1 cellular context compared by ENCODE assay signal in the genomic region with DNA sequence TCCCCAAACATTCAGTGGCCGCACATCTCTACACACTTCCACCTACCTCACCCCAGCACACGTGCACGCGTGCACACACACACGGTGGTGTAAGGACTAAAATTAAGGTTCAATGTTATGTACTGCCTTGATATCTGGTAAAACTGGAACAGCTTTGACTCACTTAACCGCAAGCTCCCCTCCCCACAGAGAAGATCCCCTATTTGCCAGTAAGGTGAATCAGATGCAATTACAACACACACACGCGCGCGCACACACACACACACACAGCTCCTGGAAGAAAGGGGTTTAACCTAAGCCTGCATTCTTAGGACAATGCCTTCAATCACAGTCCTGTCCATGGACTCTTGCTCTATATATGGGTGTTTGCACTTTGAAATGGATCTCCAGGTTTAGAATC.
A peak's percentile ranks its signal among the peaks of the same experiment; 100 is the strongest.
TF ChIP-seq lines count a peak whose summit lies in the region.

No MANE protein-coding gene starts in this region.

TF ChIP-seq in K562, 482 proteins besides CTCF, POLR2A, EP300 and RAD21:
- TF ChIP-seq IRF2 (CRISPR knock-in tag; IDR thresholded peaks at IDR 0.05) (no peak), ELF2 (CRISPR knock-in tag; IDR thresholded peaks at IDR 0.05) (no peak), ARHGAP35 (IDR thresholded peaks at IDR 0.05; ENCODE audit: partially characterized antibody) (no peak), PYGO2 (tag; IDR thresholded peaks at IDR 0.05) (no peak), NR2C2 (CRISPR knock-in tag; IDR thresholded peaks at IDR 0.05) (no peak), NR2C2 (tag; IDR thresholded peaks at IDR 0.05) (no peak), ZNF431 (CRISPR knock-in tag; IDR thresholded peaks at IDR 0.05) (no peak), FOXK1 (CRISPR knock-in tag; IDR thresholded peaks at IDR 0.05; ENCODE audit: borderline replicate concordance) (no peak), GATA2 (CRISPR knock-in tag; IDR thresholded peaks at IDR 0.05) (no peak), BHLHE40 (IDR thresholded peaks at IDR 0.05; ENCODE audit: low read length) (0 out of 2 replicates have a peak, but pooled peaks have one; percentile 11), FOSL1 (tag; conservative IDR thresholded peaks at IDR 0.05) (peak; percentile 33; the same call in 1 of the 2 replicates), KLF13 (tag; IDR thresholded peaks at IDR 0.05; ENCODE audit: borderline replicate concordance, low read depth) (no peak)
- TF ChIP-seq, protein P1, sequence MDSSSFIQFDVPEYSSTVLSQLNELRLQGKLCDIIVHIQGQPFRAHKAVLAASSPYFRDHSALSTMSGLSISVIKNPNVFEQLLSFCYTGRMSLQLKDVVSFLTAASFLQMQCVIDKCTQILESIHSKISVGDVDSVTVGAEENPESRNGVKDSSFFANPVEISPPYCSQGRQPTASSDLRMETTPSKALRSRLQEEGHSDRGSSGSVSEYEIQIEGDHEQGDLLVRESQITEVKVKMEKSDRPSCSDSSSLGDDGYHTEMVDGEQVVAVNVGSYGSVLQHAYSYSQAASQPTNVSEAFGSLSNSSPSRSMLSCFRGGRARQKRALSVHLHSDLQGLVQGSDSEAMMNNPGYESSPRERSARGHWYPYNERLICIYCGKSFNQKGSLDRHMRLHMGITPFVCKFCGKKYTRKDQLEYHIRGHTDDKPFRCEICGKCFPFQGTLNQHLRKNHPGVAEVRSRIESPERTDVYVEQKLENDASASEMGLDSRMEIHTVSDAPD (CRISPR knock-in tag; IDR thresholded peaks at IDR 0.05), result no peak
- TF ChIP-seq, protein P2, sequence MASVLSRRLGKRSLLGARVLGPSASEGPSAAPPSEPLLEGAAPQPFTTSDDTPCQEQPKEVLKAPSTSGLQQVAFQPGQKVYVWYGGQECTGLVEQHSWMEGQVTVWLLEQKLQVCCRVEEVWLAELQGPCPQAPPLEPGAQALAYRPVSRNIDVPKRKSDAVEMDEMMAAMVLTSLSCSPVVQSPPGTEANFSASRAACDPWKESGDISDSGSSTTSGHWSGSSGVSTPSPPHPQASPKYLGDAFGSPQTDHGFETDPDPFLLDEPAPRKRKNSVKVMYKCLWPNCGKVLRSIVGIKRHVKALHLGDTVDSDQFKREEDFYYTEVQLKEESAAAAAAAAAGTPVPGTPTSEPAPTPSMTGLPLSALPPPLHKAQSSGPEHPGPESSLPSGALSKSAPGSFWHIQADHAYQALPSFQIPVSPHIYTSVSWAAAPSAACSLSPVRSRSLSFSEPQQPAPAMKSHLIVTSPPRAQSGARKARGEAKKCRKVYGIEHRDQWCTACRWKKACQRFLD (CRISPR knock-in tag; IDR thresholded peaks at IDR 0.05), result no peak
- TF ChIP-seq, protein P3, sequence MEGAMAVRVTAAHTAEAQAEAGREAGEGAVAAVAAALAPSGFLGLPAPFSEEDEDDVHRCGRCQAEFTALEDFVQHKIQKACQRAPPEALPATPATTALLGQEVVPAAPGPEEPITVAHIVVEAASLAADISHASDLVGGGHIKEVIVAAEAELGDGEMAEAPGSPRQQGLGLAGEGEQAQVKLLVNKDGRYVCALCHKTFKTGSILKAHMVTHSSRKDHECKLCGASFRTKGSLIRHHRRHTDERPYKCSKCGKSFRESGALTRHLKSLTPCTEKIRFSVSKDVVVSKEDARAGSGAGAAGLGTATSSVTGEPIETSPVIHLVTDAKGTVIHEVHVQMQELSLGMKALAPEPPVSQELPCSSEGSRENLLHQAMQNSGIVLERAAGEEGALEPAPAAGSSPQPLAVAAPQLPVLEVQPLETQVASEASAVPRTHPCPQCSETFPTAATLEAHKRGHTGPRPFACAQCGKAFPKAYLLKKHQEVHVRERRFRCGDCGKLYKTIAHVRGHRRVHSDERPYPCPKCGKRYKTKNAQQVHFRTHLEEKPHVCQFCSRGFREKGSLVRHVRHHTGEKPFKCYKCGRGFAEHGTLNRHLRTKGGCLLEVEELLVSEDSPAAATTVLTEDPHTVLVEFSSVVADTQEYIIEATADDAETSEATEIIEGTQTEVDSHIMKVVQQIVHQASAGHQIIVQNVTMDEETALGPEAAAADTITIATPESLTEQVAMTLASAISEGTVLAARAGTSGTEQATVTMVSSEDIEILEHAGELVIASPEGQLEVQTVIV (CRISPR knock-in tag; IDR thresholded peaks at IDR 0.05; ENCODE audit: borderline replicate concordance), result no peak
- TF ChIP-seq, protein P4, sequence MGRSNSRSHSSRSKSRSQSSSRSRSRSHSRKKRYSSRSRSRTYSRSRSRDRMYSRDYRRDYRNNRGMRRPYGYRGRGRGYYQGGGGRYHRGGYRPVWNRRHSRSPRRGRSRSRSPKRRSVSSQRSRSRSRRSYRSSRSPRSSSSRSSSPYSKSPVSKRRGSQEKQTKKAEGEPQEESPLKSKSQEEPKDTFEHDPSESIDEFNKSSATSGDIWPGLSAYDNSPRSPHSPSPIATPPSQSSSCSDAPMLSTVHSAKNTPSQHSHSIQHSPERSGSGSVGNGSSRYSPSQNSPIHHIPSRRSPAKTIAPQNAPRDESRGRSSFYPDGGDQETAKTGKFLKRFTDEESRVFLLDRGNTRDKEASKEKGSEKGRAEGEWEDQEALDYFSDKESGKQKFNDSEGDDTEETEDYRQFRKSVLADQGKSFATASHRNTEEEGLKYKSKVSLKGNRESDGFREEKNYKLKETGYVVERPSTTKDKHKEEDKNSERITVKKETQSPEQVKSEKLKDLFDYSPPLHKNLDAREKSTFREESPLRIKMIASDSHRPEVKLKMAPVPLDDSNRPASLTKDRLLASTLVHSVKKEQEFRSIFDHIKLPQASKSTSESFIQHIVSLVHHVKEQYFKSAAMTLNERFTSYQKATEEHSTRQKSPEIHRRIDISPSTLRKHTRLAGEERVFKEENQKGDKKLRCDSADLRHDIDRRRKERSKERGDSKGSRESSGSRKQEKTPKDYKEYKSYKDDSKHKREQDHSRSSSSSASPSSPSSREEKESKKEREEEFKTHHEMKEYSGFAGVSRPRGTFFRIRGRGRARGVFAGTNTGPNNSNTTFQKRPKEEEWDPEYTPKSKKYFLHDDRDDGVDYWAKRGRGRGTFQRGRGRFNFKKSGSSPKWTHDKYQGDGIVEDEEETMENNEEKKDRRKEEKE (IDR thresholded peaks at IDR 0.05; ENCODE audit: borderline replicate concordance in 1 of 2, control insufficient read depth in 1 of 2, low read depth in 2 of 2, low read length in 1 of 2), result no peak
